ENCODE assay signal across 9 cellular contexts in the genomic region with DNA sequence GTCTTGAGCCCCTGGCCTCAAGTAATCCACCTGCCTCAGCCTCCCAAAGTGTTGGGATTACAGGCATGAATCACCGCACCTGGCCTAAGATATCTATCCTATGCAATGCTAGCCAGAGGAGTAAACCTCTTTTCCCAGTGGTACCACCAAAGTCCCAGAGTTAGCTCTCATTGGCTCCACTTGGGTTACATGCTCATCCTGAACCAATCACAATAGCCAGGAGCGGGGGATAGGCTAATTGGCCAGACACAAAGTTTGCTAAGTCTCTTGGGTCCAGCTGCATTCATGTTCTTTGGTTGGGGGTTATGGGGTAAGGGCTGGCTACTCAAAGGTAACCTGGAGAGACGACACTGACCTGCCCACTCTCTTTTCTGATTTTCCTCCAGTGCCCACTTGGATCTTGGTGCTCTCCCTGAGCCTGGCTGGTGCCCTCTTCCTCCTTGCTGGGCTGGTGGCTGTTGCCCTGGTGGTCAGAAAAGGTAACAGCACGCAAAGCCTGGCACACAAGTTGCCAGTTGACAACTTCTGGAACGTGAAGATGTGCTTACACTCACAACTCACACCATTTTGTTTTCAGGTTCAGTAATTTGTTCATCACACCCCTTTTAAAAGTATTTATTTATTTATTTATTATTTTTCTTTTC. TPM values are rescaled to one million over a fixed set of nuclear protein-coding genes. Genes with fewer than 3 reads are reported as not detected.
DNase-seq lines count a peak whose midpoint lies in the region; ATAC-seq and TF ChIP-seq lines count a peak whose summit lies in the region.
"Had no signal": no experiment of that assay in that cellular context is flagged by ENCODE, and none has a peak within 500 bp of the region (broad histone marks: within the 10 kb centered on the region; RNA-seq: fewer than 3 reads in every experiment).

No MANE protein-coding gene starts in this region.

- BruUV-seq in A673 (replicated peaks; lab: Mats Ljungman, UMichigan) = no TSS peak

- H3K4me2 ChIP-seq in hepatocyte = no peak overlapping the region

- WGBS in hepatocyte (ENCODE audit: low lambda C conversion rate, missing lambda C conversion rate) = 74% methylated on average over 5 of the region's 5 CpGs

- no peaks in the 10 kb centered on the region for H3K9me3 ChIP-seq in A673 (ENCODE audit: low read depth, low read length, poor library complexity, severe bottlenecking)
- no peaks in the 10 kb centered on the region for H3K9me3 ChIP-seq in hepatocyte (ENCODE audit: low read depth)
- H3K9me3 ChIP-seq: SJSA1 had no signal

- H3K4me1 ChIP-seq in A673 (ENCODE audit: insufficient read depth, low read length, poor library complexity, severe bottlenecking) = no peaks in the 10 kb centered on the region
- no peaks in the 10 kb centered on the region for H3K4me1 ChIP-seq in hepatocyte (ENCODE audit: insufficient read depth)
- H3K4me1 ChIP-seq: SJSA1 had no signal

- no peaks in the 10 kb centered on the region for H3K9me2 ChIP-seq in hepatocyte (replicated peaks; ENCODE audit: insufficient read depth)

- CTCF ChIA-PET in A673 (lab: Charles Lee) (no interaction called here), GM10248 (lab: Yijun Ruan, JAX) (interaction anchor here (0.9 to 7.6 kb wide), 10 partner anchors 8 to 139 kb away, joined by 3 to 71 read pairs (median 4); partner anchors contain the start of genes DNM2 and TMED1)

- H3K4me3 ChIP-seq in A673 (ENCODE audit: low read depth, low read length, poor library complexity, severe bottlenecking) (no peak overlapping the region), hepatocyte (no peak overlapping the region)
- H3K4me3 ChIP-seq: SJSA1 had no signal

- intact Hi-C loops in A673 (cut with micrococcal nuclease; ENCODE audit: unreplicated experiment) = no loop called here

- H3K36me3 ChIP-seq in A673 (ENCODE audit: insufficient read depth, low read length, poor library complexity, severe bottlenecking) (no peaks in the 10 kb centered on the region), hepatocyte (replicated peaks; ENCODE audit: insufficient read depth, low read depth) (no peaks in the 10 kb centered on the region)
- H3K36me3 ChIP-seq: SJSA1 had no signal

- H2AFZ ChIP-seq in hepatocyte = no peak overlapping the region

- peak; percentile 45 for DNase-seq in A673 (ENCODE audit: low spot score)
- DNase-seq in GM10248 (ENCODE audit: extremely low spot score) = no peak
- no peak for DNase-seq in hepatocyte (ENCODE audit: low spot score)
- DNase-seq in activated gamma-delta T cell treated with Interleukin-2 at 50 U/mL for 16 hours = no peak
- DNase-seq in dedifferentiated amniotic fluid mesenchymal stem cell (ENCODE audit: extremely low spot score) = no peak

- no peaks in the 10 kb centered on the region for H4K20me1 ChIP-seq in hepatocyte (ENCODE audit: insufficient read depth, poor library complexity, severe bottlenecking)

- peak; percentile 62 for TF ChIP-seq CTCF in A673 (conservative IDR thresholded peaks at IDR 0.05; ENCODE audit: low read depth, low read length)
- TF ChIP-seq CTCF in GM10248 (IDR thresholded peaks at IDR 0.05; ENCODE audit: control extremely low read depth, extremely low read depth, low read depth, missing control alignments) = peak; percentile 27
- peak; percentile 9 for TF ChIP-seq CTCF in hepatocyte (IDR thresholded peaks at IDR 0.05; ENCODE audit: poor library complexity)

- peak; percentile 70 for ATAC-seq in SK-N-SH treated with all-trans-retinoic acid at 6 μM for 48 hours
- ATAC-seq in GM19467 (IDR thresholded peaks at IDR 0.05; ENCODE audit: unreplicated experiment) = no peak
- no peak for ATAC-seq in GM19035 (IDR thresholded peaks at IDR 0.05; ENCODE audit: unreplicated experiment)

- POLR2A ChIA-PET in A673 (lab: Charles Lee; ENCODE audit: low non-redundant PET) = no interaction called here
- POLR2A ChIA-PET in GM10248 (lab: Yijun Ruan, JAX) = no interaction called here

- H3K27me3 ChIP-seq in A673 (replicated peaks; ENCODE audit: insufficient read depth, low read depth, low read length, poor library complexity) (no peaks in the 10 kb centered on the region), hepatocyte (no peaks in the 10 kb centered on the region)
- H3K27me3 ChIP-seq: SJSA1 had no signal

- H3K79me2 ChIP-seq in hepatocyte = no peaks in the 10 kb centered on the region

- no peak overlapping the region for H3K27ac ChIP-seq in A673 (ENCODE audit: low read depth, low read length, poor library complexity, severe bottlenecking)
- no peak overlapping the region for H3K27ac ChIP-seq in hepatocyte
- H3K27ac ChIP-seq: SJSA1 had no signal

TF ChIP-seq in SK-N-SH treated with all-trans-retinoic acid at 6 μM for 48 hours, 23 proteins besides CTCF, POLR2A, EP300 and RAD21 (continues in another document):
- no peak for TF ChIP-seq ZC3H10 (CRISPR knock-in tag; IDR thresholded peaks at IDR 0.05)
- no peak for TF ChIP-seq ZNF70 (CRISPR knock-in tag; IDR thresholded peaks at IDR 0.05)
- TF ChIP-seq BACH2 (CRISPR knock-in tag; IDR thresholded peaks at IDR 0.05; ENCODE audit: borderline replicate concordance) = no peak
- no peak for TF ChIP-seq CREB5 (CRISPR knock-in tag; IDR thresholded peaks at IDR 0.05; ENCODE audit: low read depth)
- TF ChIP-seq, protein P1, sequence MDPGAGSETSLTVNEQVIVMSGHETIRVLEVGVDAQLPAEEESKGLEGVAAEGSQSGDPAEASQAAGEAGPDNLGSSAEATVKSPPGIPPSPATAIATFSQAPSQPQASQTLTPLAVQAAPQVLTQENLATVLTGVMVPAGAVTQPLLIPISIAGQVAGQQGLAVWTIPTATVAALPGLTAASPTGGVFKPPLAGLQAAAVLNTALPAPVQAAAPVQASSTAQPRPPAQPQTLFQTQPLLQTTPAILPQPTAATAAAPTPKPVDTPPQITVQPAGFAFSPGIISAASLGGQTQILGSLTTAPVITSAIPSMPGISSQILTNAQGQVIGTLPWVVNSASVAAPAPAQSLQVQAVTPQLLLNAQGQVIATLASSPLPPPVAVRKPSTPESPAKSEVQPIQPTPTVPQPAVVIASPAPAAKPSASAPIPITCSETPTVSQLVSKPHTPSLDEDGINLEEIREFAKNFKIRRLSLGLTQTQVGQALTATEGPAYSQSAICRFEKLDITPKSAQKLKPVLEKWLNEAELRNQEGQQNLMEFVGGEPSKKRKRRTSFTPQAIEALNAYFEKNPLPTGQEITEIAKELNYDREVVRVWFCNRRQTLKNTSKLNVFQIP (CRISPR knock-in tag; IDR thresholded peaks at IDR 0.05; ENCODE audit: borderline replicate concordance, low read depth) = no peak
- TF ChIP-seq ZFP3 (CRISPR knock-in tag; IDR thresholded peaks at IDR 0.05) = no peak
- TF ChIP-seq ESRRG (CRISPR knock-in tag; IDR thresholded peaks at IDR 0.05) = no peak
- no peak for TF ChIP-seq RARB (CRISPR knock-in tag; IDR thresholded peaks at IDR 0.05)
- TF ChIP-seq, protein P2, sequence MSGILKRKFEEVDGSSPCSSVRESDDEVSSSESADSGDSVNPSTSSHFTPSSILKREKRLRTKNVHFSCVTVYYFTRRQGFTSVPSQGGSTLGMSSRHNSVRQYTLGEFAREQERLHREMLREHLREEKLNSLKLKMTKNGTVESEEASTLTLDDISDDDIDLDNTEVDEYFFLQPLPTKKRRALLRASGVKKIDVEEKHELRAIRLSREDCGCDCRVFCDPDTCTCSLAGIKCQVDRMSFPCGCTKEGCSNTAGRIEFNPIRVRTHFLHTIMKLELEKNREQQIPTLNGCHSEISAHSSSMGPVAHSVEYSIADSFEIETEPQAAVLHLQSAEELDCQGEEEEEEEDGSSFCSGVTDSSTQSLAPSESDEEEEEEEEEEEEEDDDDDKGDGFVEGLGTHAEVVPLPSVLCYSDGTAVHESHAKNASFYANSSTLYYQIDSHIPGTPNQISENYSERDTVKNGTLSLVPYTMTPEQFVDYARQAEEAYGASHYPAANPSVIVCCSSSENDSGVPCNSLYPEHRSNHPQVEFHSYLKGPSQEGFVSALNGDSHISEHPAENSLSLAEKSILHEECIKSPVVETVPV (CRISPR knock-in tag; IDR thresholded peaks at IDR 0.05) = no peak
- TF ChIP-seq TSHZ2 (CRISPR knock-in tag; IDR thresholded peaks at IDR 0.05) = no peak

RNA-seq across cellular contexts. Expression of gene C19orf38, which starts 7.8 kb away (rescaled TPM):
- total RNA-seq in A673 (2021) = not detected in 2 replicates
- total RNA-seq in hepatocyte = 3.4 and 3.7 TPM in 2 replicates
- polyA plus RNA-seq in hepatocyte = 0.56 and 1.5 TPM in 2 replicates
- total RNA-seq: SJSA1 had no signal

RNA-seq across cellular contexts. Expression of gene CARM1, which starts 15.4 kb away (rescaled TPM):
- total RNA-seq in A673 (2021) = 78.7 and 81.5 TPM in 2 replicates
- 27.5 and 34.3 TPM in 2 replicates for total RNA-seq in hepatocyte
- 45.1 and 45.7 TPM in 2 replicates for polyA plus RNA-seq in hepatocyte

RNA-seq across cellular contexts. Expression of gene TMED1, which starts 20.0 kb away (rescaled TPM):
- total RNA-seq in A673 (2021) = 23.1 and 27.3 TPM in 2 replicates
- 63.2 and 65.0 TPM in 2 replicates for total RNA-seq in hepatocyte
- 93.1 and 95.4 TPM in 2 replicates for polyA plus RNA-seq in hepatocyte

Comparison
In these comparisons a context has a peak if more than half of its experiments do, and no peak if none do; other contexts are left out.
1. CTCF ChIP-seq: peak in every context shown above with its lines; median percentile 62 in A673; 27 in GM10248; 9 in hepatocyte.